In the genomic region with DNA sequence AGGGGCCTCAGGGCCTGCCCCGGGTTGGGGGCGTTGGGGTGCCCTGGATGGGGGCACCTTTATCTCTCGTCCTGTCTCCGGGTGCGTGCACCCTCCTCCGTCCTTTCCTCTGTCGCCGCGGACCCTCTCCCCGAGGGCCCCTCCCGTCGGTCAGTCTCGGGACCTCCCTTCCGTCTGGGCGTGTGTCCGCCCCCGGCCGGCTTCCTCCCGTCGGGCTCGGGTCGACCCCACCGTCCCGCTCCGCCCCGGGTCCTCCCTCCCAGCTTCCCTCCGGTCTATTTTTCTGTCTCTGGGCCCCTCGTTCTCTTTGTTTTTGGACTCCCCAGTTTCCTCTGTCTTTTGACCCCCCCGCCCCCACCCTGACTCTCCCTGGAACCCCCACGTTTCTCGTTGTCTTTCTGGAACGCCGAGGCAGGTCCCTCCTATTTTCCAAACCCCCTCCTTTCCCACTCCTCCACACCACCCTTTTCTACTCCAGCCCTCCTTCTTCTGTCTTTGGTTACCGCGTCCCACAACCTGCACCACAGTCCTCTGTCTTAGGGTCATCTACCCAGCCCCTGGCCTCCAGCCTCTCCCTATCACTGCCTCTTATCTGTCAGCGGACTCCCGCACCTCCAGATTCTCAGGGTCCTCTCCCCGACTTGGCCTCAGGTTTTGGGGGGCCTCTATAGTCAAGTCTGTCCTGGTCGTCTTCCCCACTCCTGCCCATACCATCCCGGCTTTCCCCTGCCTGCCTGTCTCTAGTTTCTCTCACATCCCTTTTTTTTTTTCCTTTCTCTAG, we compare ENCODE assay signal across 1 cellular context.
TF ChIP-seq lines count a peak whose summit lies in the region.

No MANE protein-coding gene starts in this region.

TF ChIP-seq in IMR-90, 13 proteins besides CTCF, POLR2A, EP300 and RAD21:
- TF ChIP-seq CHD1 (IDR thresholded peaks at IDR 0.05; ENCODE audit: low read depth, low read length) (no peak), MXI1 (IDR thresholded peaks at IDR 0.05; ENCODE audit: borderline replicate concordance, low read depth, low read length) (peak; percentile 20; the same call in 1 of the 2 replicates), MAZ (IDR thresholded peaks at IDR 0.05; ENCODE audit: borderline replicate concordance, low read depth, low read length) (peak; percentile 71; the same call in 1 of the 2 replicates)
